Comparison of ENCODE assay signal across 8 cellular contexts in genomic region chr15:64095431-64095794, GRCh38. TPM values are rescaled to one million over a fixed set of nuclear protein-coding genes. Genes with fewer than 3 reads are reported as not detected.
DNase-seq lines count a peak whose midpoint lies in the region; ATAC-seq, FAIRE-seq and TF ChIP-seq lines count a peak whose summit lies in the region.

No MANE protein-coding gene starts in this region.

- DNase-seq in DMS53 treated with DMSO at 0.1 percent for 48 hours (lab: John Stamatoyannopoulos, UW; ENCODE audit: unreplicated experiment) (peak; percentile 33), DMS53 (lab: John Stamatoyannopoulos, UW) (no peak), keratinocyte (ENCODE audit: low read depth, low spot score) (no peak), lower leg skin (ENCODE audit: low spot score in 2 of 2) (no peak), GM03348 (ENCODE audit: low spot score) (no peak)
- DNase-seq in activated naive CD8-positive, alpha-beta T cell treated with anti-CD3 and anti-CD28 coated beads for 36 hours, result no peak

- peak overlapping the region; percentile 81 for H3K4me2 ChIP-seq in keratinocyte (ENCODE audit: control insufficient read depth, extremely low read depth, insufficient read depth, low read depth, low read length)

- H3K79me2 ChIP-seq in keratinocyte (ENCODE audit: control insufficient read depth, insufficient read depth, low read length), result peaks cover 79% of the 10 kb centered on the region

- peaks cover 4% of the 10 kb centered on the region for H3K9me1 ChIP-seq in keratinocyte (ENCODE audit: control insufficient read depth, extremely low read depth, insufficient read depth, low read length)

- H3K27ac ChIP-seq in keratinocyte (ENCODE audit: control insufficient read depth, insufficient read depth, low read length), result peak overlapping the region; percentile 48
- H3K27ac ChIP-seq in stomach smooth muscle (ENCODE audit: low read length), result peak overlapping the region; percentile 90

- no peaks in the 10 kb centered on the region for H3K9me3 ChIP-seq in keratinocyte (ENCODE audit: control insufficient read depth, low read depth, low read length)
- no peaks in the 10 kb centered on the region for H3K9me3 ChIP-seq in stomach smooth muscle (ENCODE audit: control insufficient read depth in 2 of 2, low read length in 2 of 2)

- H3K4me1 ChIP-seq in keratinocyte (ENCODE audit: control insufficient read depth, extremely low read depth, insufficient read depth, low read length), result peaks cover 51% of the 10 kb centered on the region
- peaks cover 38% of the 10 kb centered on the region for H3K4me1 ChIP-seq in stomach smooth muscle (ENCODE audit: control insufficient read depth, insufficient read depth, low read length)

- H4K20me1 ChIP-seq in keratinocyte (ENCODE audit: control insufficient read depth, extremely low read depth, insufficient read depth, low read length), result no peaks in the 10 kb centered on the region

- TF ChIP-seq POLR2A in lower leg skin (IDR thresholded peaks at IDR 0.05), result no peak

- H3K9ac ChIP-seq in keratinocyte (ENCODE audit: control insufficient read depth, extremely low read depth, insufficient read depth, low read length), result peak overlapping the region; percentile 92
- H3K9ac ChIP-seq in stomach smooth muscle (ENCODE audit: low read length in 2 of 2), result peak overlapping the region; percentile 55 to 65

- H3K27ac Mint-ChIP-seq in activated naive CD8-positive, alpha-beta T cell treated with anti-CD3 and anti-CD28 coated beads for 36 hours, result peak overlapping the region; percentile 98

- FAIRE-seq in keratinocyte (lab: Jason Lieb, UNC), result no peak

- dilution Hi-C loops in keratinocyte (cut with MboI; ENCODE audit: extremely low pct_ligation_motif_present, low sequenced_read_pairs), result no loop called here

- no peaks in the 10 kb centered on the region for H3K27me3 ChIP-seq in keratinocyte (ENCODE audit: control insufficient read depth, extremely low read depth, insufficient read depth, low read length)
- no peaks in the 10 kb centered on the region for H3K27me3 ChIP-seq in stomach smooth muscle (ENCODE audit: control insufficient read depth in 1 of 2, insufficient read depth in 2 of 2, low read length in 2 of 2)

- H3K36me3 Mint-ChIP-seq in activated naive CD8-positive, alpha-beta T cell treated with anti-CD3 and anti-CD28 coated beads for 36 hours, result peaks cover 18% of the 10 kb centered on the region

- 41 to 43% methylated on average over 4 of the region's 4 CpGs for WGBS in lower leg skin, 2 donors

- H3K4me3 ChIP-seq in keratinocyte (ENCODE audit: control insufficient read depth in 2 of 3, extremely low read depth in 1 of 3, insufficient read depth in 2 of 3, low read depth in 1 of 3, low read length in 3 of 3) (peak overlapping the region; percentile 60 to 97 (median 88)), stomach smooth muscle (ENCODE audit: low read length in 2 of 2) (peak overlapping the region; percentile 25 to 61), lower leg skin (ENCODE audit: low read depth, poor library complexity, severe bottlenecking) (no peak overlapping the region)

- H3K36me3 ChIP-seq in keratinocyte (ENCODE audit: control insufficient read depth in 2 of 2, extremely low read depth in 1 of 2, insufficient read depth in 2 of 2, low read length in 2 of 2), result peaks cover 0 to 2% of the 10 kb centered on the region in 2 experiments
- H3K36me3 ChIP-seq in stomach smooth muscle (ENCODE audit: control insufficient read depth in 2 of 2, insufficient read depth in 2 of 2, low read length in 2 of 2), result no peaks in the 10 kb centered on the region

- no peaks in the 10 kb centered on the region for H3K27me3 Mint-ChIP-seq in activated naive CD8-positive, alpha-beta T cell treated with anti-CD3 and anti-CD28 coated beads for 36 hours

- ATAC-seq in HG02840 (IDR thresholded peaks at IDR 0.05; ENCODE audit: low FRiP score, unreplicated experiment), result no peak

- peak overlapping the region; percentile 99 for H3K4me3 Mint-ChIP-seq in activated naive CD8-positive, alpha-beta T cell treated with anti-CD3 and anti-CD28 coated beads for 36 hours

- peak overlapping the region; percentile 88 for H2AFZ ChIP-seq in keratinocyte (ENCODE audit: control insufficient read depth, low read length)

- intact Hi-C loops in lower leg skin (cut with DNase I; ENCODE audit: low total_unique reads), result loop anchor here (10.0 kb wide), 1 partner anchor 59 kb away; the partner anchor contains the start of gene SNX22

- no peaks in the 10 kb centered on the region for H3K9me3 Mint-ChIP-seq in activated naive CD8-positive, alpha-beta T cell treated with anti-CD3 and anti-CD28 coated beads for 36 hours

- H3K4me1 Mint-ChIP-seq in activated naive CD8-positive, alpha-beta T cell treated with anti-CD3 and anti-CD28 coated beads for 36 hours, result peaks cover 54% of the 10 kb centered on the region

- no peak for TF ChIP-seq CTCF in keratinocyte (optimal IDR thresholded peaks at IDR 0.05 in 1 of 3, IDR thresholded peaks at IDR 0.05 in 1 of 3, conservative IDR thresholded peaks at IDR 0.05 in 1 of 3; ENCODE audit: extremely low read depth in 1 of 3, insufficient read depth in 2 of 3, low read length in 3 of 3)
- no peak for TF ChIP-seq CTCF in lower leg skin (IDR thresholded peaks at IDR 0.05)

RNA-seq across cellular contexts. Expression of gene SNX1, which starts 0.4 kb away (rescaled TPM):
- 10 to 100 TPM; 79.8 to 88.6 TPM for total RNA-seq in activated naive CD8-positive, alpha-beta T cell treated with anti-CD3 and anti-CD28 coated beads for 36 hours
- 78.1 to 90.2 TPM (median 86.5 TPM) in 3 replicates for polyA plus RNA-seq in keratinocyte
- 49.5 TPM for polyA plus RNA-seq in keratinocyte (2011; ENCODE audit: low read depth)
- 85.7 and 102 TPM in 2 replicates for polyA plus RNA-seq in keratinocyte (2011; cell fraction: cytosol; rRNA removed)
- 133 and 137 TPM in 2 replicates for polyA plus RNA-seq in keratinocyte (2011; cell fraction: nucleus; rRNA removed)
- 52.4 and 71.7 TPM in 2 replicates for polyA plus RNA-seq in keratinocyte (2012; ENCODE audit: low replicate concordance)
- polyA minus RNA-seq in keratinocyte, result 45.7 to 65.1 TPM (median 49.1 TPM) in 3 replicates
- 34.7 TPM for polyA minus RNA-seq in keratinocyte (2011; cell fraction: cytosol; rRNA and poly(A)+ RNA removed)
- polyA minus RNA-seq in keratinocyte (2011; cell fraction: nucleus; rRNA and poly(A)+ RNA removed), result 34.9 and 51.3 TPM in 2 replicates
- total RNA-seq in lower leg skin, result 10 to 100 TPM; 51.3 to 94.9 (median 65.7) TPM

RNA-seq across cellular contexts. Expression of gene CIAO2A, which starts 1.8 kb away (rescaled TPM):
- 10 to 100 TPM; 95.2 to 99.2 TPM for total RNA-seq in activated naive CD8-positive, alpha-beta T cell treated with anti-CD3 and anti-CD28 coated beads for 36 hours
- 50.2 to 111 TPM (median 51.8 TPM) in 3 replicates for polyA plus RNA-seq in keratinocyte
- polyA plus RNA-seq in keratinocyte (2011; ENCODE audit: low read depth), result 39.3 TPM
- 51.7 and 96.5 TPM in 2 replicates for polyA plus RNA-seq in keratinocyte (2011; cell fraction: cytosol; rRNA removed)
- 18.3 and 26.3 TPM in 2 replicates for polyA plus RNA-seq in keratinocyte (2011; cell fraction: nucleus; rRNA removed)
- polyA plus RNA-seq in keratinocyte (2012; ENCODE audit: low replicate concordance), result 40.5 and 54.7 TPM in 2 replicates
- 4.8 to 16.1 TPM (median 5.6 TPM) in 3 replicates for polyA minus RNA-seq in keratinocyte
- 18.8 TPM for polyA minus RNA-seq in keratinocyte (2011; cell fraction: cytosol; rRNA and poly(A)+ RNA removed)
- 5.2 and 5.7 TPM in 2 replicates for polyA minus RNA-seq in keratinocyte (2011; cell fraction: nucleus; rRNA and poly(A)+ RNA removed)
- 10 to 100 TPM; 18.7 to 36.8 (median 30.7) TPM for total RNA-seq in lower leg skin

RNA-seq across cellular contexts. Expression of gene DAPK2, which starts 49.1 kb away (rescaled TPM):
- total RNA-seq in activated naive CD8-positive, alpha-beta T cell treated with anti-CD3 and anti-CD28 coated beads for 36 hours, result under 1 TPM; 0.29 to 0.60 TPM
- polyA plus RNA-seq in keratinocyte, result 0.83 to 1.7 TPM (median 1.4 TPM) in 3 replicates
- polyA plus RNA-seq in keratinocyte (2011; ENCODE audit: low read depth), result 5.5 TPM
- 1.2 and 1.6 TPM in 2 replicates for polyA plus RNA-seq in keratinocyte (2011; cell fraction: cytosol; rRNA removed)
- 3.3 and 4.8 TPM in 2 replicates for polyA plus RNA-seq in keratinocyte (2011; cell fraction: nucleus; rRNA removed)
- 0.85 and 6.7 TPM in 2 replicates for polyA plus RNA-seq in keratinocyte (2012; ENCODE audit: low replicate concordance)
- 0.56 to 1.6 TPM (median 1.3 TPM) in 3 replicates for polyA minus RNA-seq in keratinocyte
- not detected for polyA minus RNA-seq in keratinocyte (2011; cell fraction: cytosol; rRNA and poly(A)+ RNA removed)
- polyA minus RNA-seq in keratinocyte (2011; cell fraction: nucleus; rRNA and poly(A)+ RNA removed), result 3.4 and 4.4 TPM in 2 replicates
- 10 to 100 TPM; 10.9 to 27.5 (median 13.3) TPM for total RNA-seq in lower leg skin

RNA-seq across cellular contexts. Expression of gene SNX22, which starts 56.1 kb away (rescaled TPM):
- under 1 TPM; 0.42 to 0.74 TPM for total RNA-seq in activated naive CD8-positive, alpha-beta T cell treated with anti-CD3 and anti-CD28 coated beads for 36 hours
- 0.03 to 0.04 TPM in 2 of 3 replicates, not detected in the other for polyA plus RNA-seq in keratinocyte
- polyA plus RNA-seq in keratinocyte (2011; ENCODE audit: low read depth), result not detected
- 0.01 TPM in 1 of 2 replicates, not detected in the other for polyA plus RNA-seq in keratinocyte (2011; cell fraction: cytosol; rRNA removed)
- polyA plus RNA-seq in keratinocyte (2011; cell fraction: nucleus; rRNA removed), result 0.09 and 0.24 TPM in 2 replicates
- 0.74 and 0.86 TPM in 2 replicates for polyA plus RNA-seq in keratinocyte (2012; ENCODE audit: low replicate concordance)
- 0.16 to 0.40 TPM (median 0.16 TPM) in 3 replicates for polyA minus RNA-seq in keratinocyte
- polyA minus RNA-seq in keratinocyte (2011; cell fraction: cytosol; rRNA and poly(A)+ RNA removed), result not detected
- polyA minus RNA-seq in keratinocyte (2011; cell fraction: nucleus; rRNA and poly(A)+ RNA removed), result 0.32 and 0.54 TPM in 2 replicates
- 1 to 10 TPM in 1 of 4 donors, under 1 TPM in 2, not detected in 1; 0.12 to 1.6 (median 0.39) TPM for total RNA-seq in lower leg skin

Comparison
In these comparisons a context has a peak if more than half of its experiments do, and no peak if none do; other contexts are left out.
1. RNA of gene DAPK2, which starts 49.1 kb away (total RNA-seq): 10.9 to 27.5 TPM in lower leg skin; 0.29 to 0.60 TPM in activated naive CD8-positive, alpha-beta T cell treated with anti-CD3 and anti-CD28 coated beads for 36 hours; every median in the first group is over 4 times any median in the second.